ENCODE assay signal across 18 cellular contexts in genomic region chr2:69422198-69422597, GRCh38.
"Had no signal": no experiment of that assay in that cellular context is flagged by ENCODE, and none has a peak within 500 bp of the region (broad histone marks: within the 10 kb centered on the region; RNA-seq: fewer than 3 reads in every experiment).

No MANE protein-coding gene starts in this region.

- H3K27me3 Mint-ChIP-seq: activated CD4-positive, alpha-beta T cell treated with anti-CD3 and anti-CD28 coated beads, Interleukin-2, amount 10 ng/mL, durations not matched to agents 7 days and 5 days; naive B cell had no signal

- H3K36me3 ChIP-seq: uterus had no signal

- H3K27ac Mint-ChIP-seq: activated CD4-positive, alpha-beta T cell treated with anti-CD3 and anti-CD28 coated beads, Interleukin-2, amount 10 ng/mL, durations not matched to agents 7 days and 5 days; activated T-helper 2 cell treated with anti-CD3 and anti-CD28 coated beads, Interferon-gamma antibody, Interleukin-2, Interleukin-4, amounts not matched to agents 10 μg/mL and 5 μg/mL and 100 μg/mL, durations not matched to agents 14 hours and 24 hours and 36 hours had no signal

- H3K27me3 ChIP-seq: dorsolateral prefrontal cortex, foreskin keratinocyte, left lung, spleen, transverse colon, uterus had no signal

- DNase-seq: activated CD4-positive, alpha-beta T cell treated with anti-CD3 and anti-CD28 coated beads, Interleukin-2, amount 10 ng/mL, durations not matched to agents 7 days and 5 days; activated CD8-positive, alpha-beta memory T cell treated with anti-CD3 and anti-CD28 coated beads for 24 hours; activated naive CD4-positive, alpha-beta T cell treated with Interleukin-2 at 50 U/mL for 16 hours; dorsolateral prefrontal cortex; foreskin keratinocyte; hypothalamus; left lung; mucosa of descending colon; naive B cell; retina; spleen; stimulated activated naive CD8-positive, alpha-beta T cell treated with anti-CD3 and anti-CD28 coated beads, Interleukin-15, Interleukin-2, amounts not matched to agents 100 U/mL and 50 U/mL, for 24 hours; T1000; transverse colon; uterus had no signal

- H3K4me1 ChIP-seq: foreskin keratinocyte, left lung had no signal

- ATAC-seq: activated CD4-positive, CD25-positive, alpha-beta regulatory T cell treated with anti-CD3 and anti-CD28 coated beads, Interleukin-2, amount 50 U/mL, for 24 hours; foreskin keratinocyte; left lung; mucosa of descending colon had no signal

- H3K4me3 Mint-ChIP-seq: activated CD4-positive, alpha-beta T cell treated with anti-CD3 and anti-CD28 coated beads, Interleukin-2, amount 10 ng/mL, durations not matched to agents 7 days and 5 days; naive B cell; neural crest cell had no signal

- H3K9me3 Mint-ChIP-seq: activated CD4-positive, alpha-beta T cell treated with anti-CD3 and anti-CD28 coated beads, Interleukin-2, amount 10 ng/mL, durations not matched to agents 7 days and 5 days; activated T-helper 2 cell treated with anti-CD3 and anti-CD28 coated beads, Interferon-gamma antibody, Interleukin-2, Interleukin-4, amounts not matched to agents 10 μg/mL and 5 μg/mL and 100 μg/mL, durations not matched to agents 14 hours and 24 hours and 36 hours; naive B cell; neural crest cell had no signal

- H3K27ac ChIP-seq: foreskin keratinocyte, left lung, transverse colon had no signal

- H3K4me3 ChIP-seq: dorsolateral prefrontal cortex, left lung, mucosa of descending colon, spleen, transverse colon, uterus had no signal

- H3K9me3 ChIP-seq: left lung, mucosa of descending colon, spleen, transverse colon, uterus had no signal

- H3K4me1 Mint-ChIP-seq: activated CD4-positive, alpha-beta T cell treated with anti-CD3 and anti-CD28 coated beads, Interleukin-2, amount 10 ng/mL, durations not matched to agents 7 days and 5 days; neural crest cell had no signal
